8 cellular contexts compared by ENCODE assay signal in the genomic region with DNA sequence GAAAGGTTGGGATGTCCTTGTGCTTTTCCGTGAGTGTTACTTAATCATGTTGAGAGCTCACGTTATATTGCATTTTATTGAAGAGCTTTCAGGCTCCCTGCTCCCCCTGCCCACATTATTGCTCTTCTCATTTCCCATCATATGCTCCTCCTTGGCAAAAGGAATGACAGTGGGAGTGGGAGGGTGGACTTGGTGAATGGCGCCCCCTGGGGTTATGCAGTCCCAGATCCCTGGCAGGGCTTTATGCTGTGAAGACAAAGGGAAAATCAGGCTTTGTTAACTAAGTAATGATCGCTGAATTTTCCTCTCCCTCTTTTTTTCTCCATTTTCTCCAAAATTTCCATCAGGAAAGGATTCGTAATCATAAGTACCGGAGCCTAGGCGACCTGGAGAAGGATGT.
DNase-seq lines count a peak whose midpoint lies in the region; ATAC-seq, FAIRE-seq and TF ChIP-seq lines count a peak whose summit lies in the region.

No MANE protein-coding gene starts in this region.

- no peaks in the 10 kb centered on the region for H4K20me1 ChIP-seq in GM12878 (ENCODE audit: control insufficient read depth, insufficient read depth)

- DNase-seq in COLO668 (lab: John Stamatoyannopoulos, UW; ENCODE audit: unreplicated experiment) (peak; percentile 13), HFF-Myc (ENCODE audit: extremely low read depth, low read depth) (no peak), GM12878 (ENCODE audit: low read depth, low spot score) (no peak), sigmoid colon (no peak)
- no peak for DNase-seq in effector memory CD4-positive, alpha-beta T cell
- DNase-seq in activated CD8-positive, alpha-beta memory T cell treated with anti-CD3 and anti-CD28 coated beads, Interleukin-2, amount 50 U/mL, for 48 hours = no peak

- H3K27ac ChIP-seq in GM12878 (ENCODE audit: control insufficient read depth, insufficient read depth) (no peak overlapping the region), liver (ENCODE audit: low read depth in 1 of 2, low read length in 2 of 2) (no peak overlapping the region), sigmoid colon (no peak overlapping the region)
- H3K27ac ChIP-seq in effector memory CD4-positive, alpha-beta T cell (ENCODE audit: insufficient read depth, low read length, poor library complexity, severe bottlenecking) = no peak overlapping the region

- BruUV-seq in GM12878 (replicated peaks; lab: Mats Ljungman, UMichigan) = no TSS peak

- WGBS in GM12878 (ENCODE audit: insufficient coverage, insufficient replicate concordance, low lambda C conversion rate, missing lambda C conversion rate) = 97% methylated on average over 7 of the region's 7 CpGs
- WGBS in liver = 83% methylated on average over 7 of the region's 7 CpGs
- 85 to 96% methylated on average over 7 of the region's 7 CpGs for WGBS in sigmoid colon, 2 donors

- intact Hi-C loops in GM12878 (cut with micrococcal nuclease; ENCODE audit: unreplicated experiment) = loop anchor here (2.0 kb wide), 1 partner anchor 49 kb away; no protein-coding TSS in a partner anchor
- intact Hi-C loops in sigmoid colon (cut with DNase I) = loop anchor here (5.0 kb wide), 1 partner anchor 49 kb away; no protein-coding TSS in a partner anchor

- CTCF ChIA-PET in GM12878 (lab: Yijun Ruan, JAX) = interaction anchor here (0.7 to 6.0 kb wide), 9 partner anchors 10 to 464 kb away, joined by 3 to 61 read pairs (median 4); no protein-coding TSS in a partner anchor

- no peak overlapping the region for H3K4me2 ChIP-seq in GM12878 (ENCODE audit: control insufficient read depth, insufficient read depth)

- H3K9me3 ChIP-seq in GM12878 (replicated peaks; ENCODE audit: control insufficient read depth, insufficient read depth, low read length) (no peaks in the 10 kb centered on the region), liver (ENCODE audit: control insufficient read depth in 4 of 4, low read length in 3 of 4) (no peaks in the 10 kb centered on the region), sigmoid colon (no peaks in the 10 kb centered on the region)
- H3K9me3 ChIP-seq in effector memory CD4-positive, alpha-beta T cell (ENCODE audit: control insufficient read depth, low read length) = no peaks in the 10 kb centered on the region

- no peak overlapping the region for H2AFZ ChIP-seq in GM12878 (ENCODE audit: control insufficient read depth, low read depth, low read length)

- TF ChIP-seq POLR2A in GM12878 (IDR thresholded peaks at IDR 0.05; ENCODE audit: low read depth, low read length) (no peak), sigmoid colon (IDR thresholded peaks at IDR 0.05) (no peak)

- H3K9ac ChIP-seq in GM12878 (ENCODE audit: control insufficient read depth, insufficient read depth, low read length) (no peak overlapping the region), liver (ENCODE audit: low read depth in 1 of 2, low read length in 2 of 2) (no peak overlapping the region)

- TF ChIP-seq EP300 in GM12878 (IDR thresholded peaks at IDR 0.05; ENCODE audit: borderline replicate concordance in 1 of 2, control insufficient read depth in 1 of 2, low read depth in 2 of 2, low read length in 2 of 2) (no peak), sigmoid colon (IDR thresholded peaks at IDR 0.05) (no peak)

- no peak overlapping the region for H3K4me3 ChIP-seq in HFF-Myc (replicated peaks; ENCODE audit: low read depth, low read length)
- no peak overlapping the region for H3K4me3 ChIP-seq in GM12878
- no peak overlapping the region for H3K4me3 ChIP-seq in liver (ENCODE audit: low read depth in 1 of 3, low read length in 3 of 3)
- no peak overlapping the region for H3K4me3 ChIP-seq in effector memory CD4-positive, alpha-beta T cell (ENCODE audit: insufficient read depth, low read depth, low read length, poor library complexity, severe bottlenecking)
- no peak overlapping the region for H3K4me3 ChIP-seq in sigmoid colon

- H3K4me1 ChIP-seq in GM12878 (ENCODE audit: control insufficient read depth, insufficient read depth, low read length) (no peaks in the 10 kb centered on the region), liver (ENCODE audit: control insufficient read depth in 4 of 4, insufficient read depth in 4 of 4, low read length in 3 of 4) (no peaks in the 10 kb centered on the region), sigmoid colon (peaks cover 0 to 16% (median 5%) of the 10 kb centered on the region in 4 donors)
- no peaks in the 10 kb centered on the region for H3K4me1 ChIP-seq in effector memory CD4-positive, alpha-beta T cell (ENCODE audit: control insufficient read depth, insufficient read depth, low read length, poor library complexity, severe bottlenecking)

- peaks cover 7 to 39% of the 10 kb centered on the region in 2 experiments for H3K36me3 ChIP-seq in GM12878 (ENCODE audit: control insufficient read depth in 2 of 2, insufficient read depth in 2 of 2, low read length in 1 of 2)
- peaks cover 1 to 38% (median 32%) of the 10 kb centered on the region in 4 donors for H3K36me3 ChIP-seq in liver (ENCODE audit: control insufficient read depth in 4 of 4, insufficient read depth in 3 of 4, low read depth in 1 of 4, low read length in 3 of 4)
- peaks cover 37% of the 10 kb centered on the region for H3K36me3 ChIP-seq in effector memory CD4-positive, alpha-beta T cell (ENCODE audit: control insufficient read depth, insufficient read depth, low read length)
- H3K36me3 ChIP-seq in sigmoid colon = peaks cover 11 to 43% (median 17%) of the 10 kb centered on the region in 4 donors

- TF ChIP-seq CTCF in HFF-Myc (IDR thresholded peaks at IDR 0.05; ENCODE audit: low read depth, low read length, missing control alignments) = peak; percentile 67
- peak; percentile 45 to 49 (median 48); a peak in 5 of 6 replicates for TF ChIP-seq CTCF in GM12878 (IDR thresholded peaks at IDR 0.05 in 2 of 3, conservative IDR thresholded peaks at IDR 0.05 in 1 of 3; ENCODE audit: control insufficient read depth in 2 of 3, extremely low read depth in 1 of 3, insufficient read depth in 1 of 3, low read depth in 3 of 3, low read length in 3 of 3)
- TF ChIP-seq CTCF in liver (IDR thresholded peaks at IDR 0.05; ENCODE audit: low read depth, low read length, missing input control) = peak; percentile 23
- TF ChIP-seq CTCF in sigmoid colon (IDR thresholded peaks at IDR 0.05) = peak in 2 of 4 experiments; percentile 18 to 26

- no peaks in the 10 kb centered on the region; the same call in none of the 2 replicates for H3K79me2 ChIP-seq in GM12878 (ENCODE audit: control insufficient read depth, insufficient read depth, low read length)

- FAIRE-seq in GM12878 (lab: Jason Lieb, UNC) = no peak

- in situ Hi-C loops in GM12878 (cut with MboI) = no loop called here

- no peaks in the 10 kb centered on the region for H3K27me3 ChIP-seq in GM12878 (replicated peaks in 1 of 2; ENCODE audit: control insufficient read depth in 2 of 2, insufficient read depth in 2 of 2, low read length in 1 of 2)
- H3K27me3 ChIP-seq in liver (ENCODE audit: control insufficient read depth in 4 of 4, insufficient read depth in 4 of 4, low read length in 3 of 4) = no peaks in the 10 kb centered on the region
- no peaks in the 10 kb centered on the region for H3K27me3 ChIP-seq in effector memory CD4-positive, alpha-beta T cell (replicated peaks; ENCODE audit: control insufficient read depth, insufficient read depth, low read length, poor library complexity, severe bottlenecking)
- no peaks in the 10 kb centered on the region for H3K27me3 ChIP-seq in sigmoid colon

- TF ChIP-seq RAD21 in GM12878 (IDR thresholded peaks at IDR 0.05; ENCODE audit: insufficient read depth, low read depth, low read length) (peak; percentile 48), liver (IDR thresholded peaks at IDR 0.05) (peak; percentile 50 to 68)

- SMC1A ChIA-PET in GM12878 (lab: Charles Lee; ENCODE audit: uncharacterized antibody, unreplicated experiment) = interaction anchor here (0.7 to 3.3 kb wide), 11 partner anchors 10 to 239 kb away, joined by 3 to 13 read pairs (median 4); no protein-coding TSS in a partner anchor

- ATAC-seq in GM12878 (peak; percentile 51), GM18520 (IDR thresholded peaks at IDR 0.05; ENCODE audit: unreplicated experiment) (no peak)

- POLR2A ChIA-PET in GM12878 (lab: Charles Lee) = no interaction called here

- RAD21 ChIA-PET in GM12878 (lab: Charles Lee; ENCODE audit: unreplicated experiment) = interaction anchor here (1.0 to 4.4 kb wide), 3 partner anchors 35 to 240 kb away, joined by 3 to 23 read pairs (median 4); no protein-coding TSS in a partner anchor

TF ChIP-seq in GM12878, 131 proteins besides CTCF, POLR2A, EP300 and RAD21 (continues in another document):
- TF ChIP-seq SMC3 (IDR thresholded peaks at IDR 0.05; ENCODE audit: borderline replicate concordance, low read length) (peak; percentile 40; the same call in 1 of the 2 replicates), CBFB (IDR thresholded peaks at IDR 0.05; ENCODE audit: low read depth) (no peak), MYC (IDR thresholded peaks at IDR 0.05; ENCODE audit: insufficient read depth, insufficient read length, insufficient replicate concordance, low read length, severe bottlenecking) (no peak), RFX5 (IDR thresholded peaks at IDR 0.05; ENCODE audit: low read depth, low read length) (no peak)
- TF ChIP-seq, protein P1, sequence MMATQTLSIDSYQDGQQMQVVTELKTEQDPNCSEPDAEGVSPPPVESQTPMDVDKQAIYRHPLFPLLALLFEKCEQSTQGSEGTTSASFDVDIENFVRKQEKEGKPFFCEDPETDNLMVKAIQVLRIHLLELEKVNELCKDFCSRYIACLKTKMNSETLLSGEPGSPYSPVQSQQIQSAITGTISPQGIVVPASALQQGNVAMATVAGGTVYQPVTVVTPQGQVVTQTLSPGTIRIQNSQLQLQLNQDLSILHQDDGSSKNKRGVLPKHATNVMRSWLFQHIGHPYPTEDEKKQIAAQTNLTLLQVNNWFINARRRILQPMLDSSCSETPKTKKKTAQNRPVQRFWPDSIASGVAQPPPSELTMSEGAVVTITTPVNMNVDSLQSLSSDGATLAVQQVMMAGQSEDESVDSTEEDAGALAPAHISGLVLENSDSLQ (IDR thresholded peaks at IDR 0.05) = no peak

TF ChIP-seq in liver, 16 proteins besides CTCF, POLR2A, EP300 and RAD21:
- TF ChIP-seq SP1 (IDR thresholded peaks at IDR 0.05) (no peak), MAX (IDR thresholded peaks at IDR 0.05) (no peak)
TF ChIP-seq in liver: peak in this region for 0.
